6 cellular contexts compared by ENCODE assay signal in the genomic region with DNA sequence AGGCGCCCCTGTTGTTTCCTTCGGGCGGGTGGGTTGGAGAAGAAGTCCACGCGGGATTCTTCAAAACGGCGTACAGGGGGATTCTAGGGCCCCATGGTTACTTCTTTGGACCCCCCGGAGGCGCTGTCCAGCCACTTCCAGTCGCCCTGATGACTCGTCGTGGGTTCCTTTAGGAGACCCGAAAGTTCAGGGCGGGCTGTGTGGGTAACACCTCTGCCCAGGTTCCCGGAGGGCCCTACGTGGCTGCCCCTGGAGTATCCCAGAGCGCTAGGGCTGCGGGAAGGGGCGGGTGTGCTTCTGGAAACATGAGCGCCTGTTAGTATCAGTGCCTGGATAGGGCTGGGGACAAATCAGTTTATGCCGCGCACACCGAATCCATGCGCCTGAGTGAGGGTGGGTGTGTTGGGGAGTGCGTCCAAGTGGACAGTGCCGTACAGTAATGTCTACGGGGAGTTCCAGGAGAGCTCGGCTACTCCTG. TPM values are rescaled to one million over a fixed set of nuclear protein-coding genes. Genes with fewer than 3 reads are reported as not detected.
DNase-seq lines count a peak whose midpoint lies in the region; ATAC-seq and TF ChIP-seq lines count a peak whose summit lies in the region.

No MANE protein-coding gene starts in this region.

- H3K4me1 ChIP-seq in SJSA1 (replicated peaks), result peaks cover 37% of the 10 kb centered on the region

- peaks cover 12% of the 10 kb centered on the region for H3K27me3 Mint-ChIP-seq in stimulated activated naive CD8-positive, alpha-beta T cell treated with anti-CD3 and anti-CD28 coated beads, Interleukin-15, Interleukin-2, amounts not matched to agents 100 ng/mL and 50 ng/mL, for 24 hours

- peaks cover under 1% of the 10 kb centered on the region for H3K36me3 Mint-ChIP-seq in stimulated activated naive CD8-positive, alpha-beta T cell treated with anti-CD3 and anti-CD28 coated beads, Interleukin-15, Interleukin-2, amounts not matched to agents 100 ng/mL and 50 ng/mL, for 24 hours (ENCODE audit: low read depth)

- H3K4me3 ChIP-seq in SJSA1 (peak overlapping the region; percentile 76), fibroblast of pulmonary artery (replicated peaks; ENCODE audit: low read depth, low read length) (peak overlapping the region; percentile 64)

- H3K4me1 Mint-ChIP-seq in stimulated activated naive CD8-positive, alpha-beta T cell treated with anti-CD3 and anti-CD28 coated beads, Interleukin-15, Interleukin-2, amounts not matched to agents 100 ng/mL and 50 ng/mL, for 24 hours (ENCODE audit: low read depth), result peaks cover 38% of the 10 kb centered on the region

- peak overlapping the region; percentile 36 for H3K27ac Mint-ChIP-seq in stimulated activated naive CD8-positive, alpha-beta T cell treated with anti-CD3 and anti-CD28 coated beads, Interleukin-15, Interleukin-2, amounts not matched to agents 100 ng/mL and 50 ng/mL, for 24 hours

- ATAC-seq in GM18909 (IDR thresholded peaks at IDR 0.05; ENCODE audit: poor library complexity, unreplicated experiment), result peak; percentile 1
- no peak for ATAC-seq in HG02678 (IDR thresholded peaks at IDR 0.05; ENCODE audit: unreplicated experiment)
- no peak for ATAC-seq in left colon

- no peak overlapping the region for H3K27ac ChIP-seq in SJSA1

- intact Hi-C loops in left colon (cut with DNase I, micrococcal nuclease), result loop anchor here in 1 of 2 donors (2.0 kb wide), 1 partner anchor 190 kb away; no protein-coding TSS in a partner anchor

- H3K9me3 Mint-ChIP-seq in stimulated activated naive CD8-positive, alpha-beta T cell treated with anti-CD3 and anti-CD28 coated beads, Interleukin-15, Interleukin-2, amounts not matched to agents 100 ng/mL and 50 ng/mL, for 24 hours, result no peaks in the 10 kb centered on the region

- H3K9me3 ChIP-seq in SJSA1 (replicated peaks), result 0 out of 2 replicates have a peak, but pooled peaks cover 2% of the 10 kb centered on the region

- peak overlapping the region; percentile 66 for H3K4me3 Mint-ChIP-seq in stimulated activated naive CD8-positive, alpha-beta T cell treated with anti-CD3 and anti-CD28 coated beads, Interleukin-15, Interleukin-2, amounts not matched to agents 100 ng/mL and 50 ng/mL, for 24 hours

- peaks cover 4% of the 10 kb centered on the region for H3K27me3 ChIP-seq in SJSA1 (replicated peaks)

- peaks cover 40% of the 10 kb centered on the region for H3K36me3 ChIP-seq in SJSA1

- DNase-seq in SJSA1 (ENCODE audit: low read depth in 1 of 2, low spot score in 2 of 2), result no peak
- DNase-seq in fibroblast of pulmonary artery (ENCODE audit: low read depth), result peak; percentile 56
- no peak for DNase-seq in left colon

- no peak for TF ChIP-seq CTCF in fibroblast of pulmonary artery (IDR thresholded peaks at IDR 0.05; ENCODE audit: low read length, missing control alignments)

RNA-seq across cellular contexts. Expression of gene HIC1, which starts 0.6 kb away (rescaled TPM):
- total RNA-seq in SJSA1 (2014; rRNA removed; shearing (Covaris generic)), result 28.8 and 31.3 TPM in 2 replicates
- 10 to 100 TPM in 1 of 2 donors, 1 to 10 TPM in 1; 4.8 to 12.8 TPM for total RNA-seq in left colon

RNA-seq across cellular contexts. Expression of gene OVCA2, which starts 12.5 kb away (rescaled TPM):
- 66.0 and 79.9 TPM in 2 replicates for total RNA-seq in SJSA1 (2014; rRNA removed; shearing (Covaris generic))
- 10 to 100 TPM; 39.2 to 39.7 TPM for total RNA-seq in left colon

RNA-seq across cellular contexts. Expression of gene DPH1, which starts 24.3 kb away (rescaled TPM):
- total RNA-seq in SJSA1 (2014; rRNA removed; shearing (Covaris generic)), result 21.0 and 24.9 TPM in 2 replicates
- total RNA-seq in left colon, result 10 to 100 TPM; 31.2 to 35.1 TPM

RNA-seq across cellular contexts. Expression of gene RTN4RL1, which starts 29.2 kb away (rescaled TPM):
- not detected in 2 replicates for total RNA-seq in SJSA1 (2014; rRNA removed; shearing (Covaris generic))
- total RNA-seq in left colon, result under 1 TPM; 0.15 to 0.36 TPM
